In genomic region chr16:56199164-56199563, GRCh38 we compare ENCODE assay signal across 13 cellular contexts. TPM values are rescaled to one million over a fixed set of nuclear protein-coding genes. Genes with fewer than 3 reads are reported as not detected.
DNase-seq lines count a peak whose midpoint lies in the region; ATAC-seq lines count a peak whose summit lies in the region.
"Had no signal": no experiment of that assay in that cellular context is flagged by ENCODE, and none has a peak within 500 bp of the region (broad histone marks: within the 10 kb centered on the region; RNA-seq: fewer than 3 reads in every experiment).

No MANE protein-coding gene starts in this region.

- peaks cover 6% of the 10 kb centered on the region for H3K4me1 Mint-ChIP-seq in activated T-cell treated with anti-CD3 and anti-CD28 coated beads, Interleukin-2, amount 50 U/mL, for 24 hours (ENCODE audit: low read depth)
- H3K4me1 Mint-ChIP-seq in T-cell: peaks cover 8 to 25% (median 11%) of the 10 kb centered on the region in 3 donors
- H3K4me1 Mint-ChIP-seq in stimulated activated naive B cell treated with anti-CD40 and anti-IgM and Interleukin-4, amounts not matched to agents 10 μg/mL and 1 μg/mL and 100 μg/mL, for 72 hours: peaks cover 16 to 27% of the 10 kb centered on the region in 2 donors

- peak; percentile 70 for ATAC-seq in HG02610 (IDR thresholded peaks at IDR 0.05; ENCODE audit: unreplicated experiment)
- peak in 2 of 4 experiments; percentile 33 to 34 for ATAC-seq in T-cell (replicated peaks in 1 of 4)
- peak; percentile 84 to 86 for ATAC-seq in stimulated activated naive B cell treated with anti-CD40 and anti-IgM and Interleukin-4, amounts not matched to agents 10 μg/mL and 1 μg/mL and 100 μg/mL, for 72 hours (replicated peaks)
- ATAC-seq: heart right ventricle; naive thymus-derived CD4-positive, alpha-beta T cell had no signal

- POLR2A ChIA-PET in T-cell (lab: Charles Lee): no interaction called here

- CTCF ChIA-PET in T-cell (lab: Charles Lee): no interaction called here

- peak overlapping the region; percentile 32 for H3K4me3 Mint-ChIP-seq in activated T-cell treated with anti-CD3 and anti-CD28 coated beads, Interleukin-2, amount 50 U/mL, for 24 hours
- peak overlapping the region in 1 of 3 donors; percentile 27 for H3K4me3 Mint-ChIP-seq in T-cell
- H3K4me3 Mint-ChIP-seq in stimulated activated naive B cell treated with anti-CD40 and anti-IgM and Interleukin-4, amounts not matched to agents 10 μg/mL and 1 μg/mL and 100 μg/mL, for 72 hours: no peak overlapping the region

- DNase-seq in activated T-cell treated with anti-CD3 and anti-CD28 coated beads, Interleukin-2, amount 50 U/mL, for 24 hours: peak; percentile 40
- DNase-seq in activated T-cell treated with anti-CD3 and anti-CD28 coated beads for 4 hours (no peak), T-cell (no peak), NCI-H2107 treated with DMSO at 0.1 percent for 48 hours (lab: John Stamatoyannopoulos, UW; ENCODE audit: unreplicated experiment) (no peak), NCI-H510A (lab: John Stamatoyannopoulos, UW) (no peak), OCI-M1 (lab: John Stamatoyannopoulos, UW) (no peak)
- DNase-seq in stimulated activated naive B cell treated with anti-CD40 and anti-IgM and Interleukin-4, amounts not matched to agents 10 μg/mL and 1 μg/mL and 100 μg/mL, for 72 hours: no peak
- DNase-seq: heart right ventricle; NCI-H187 treated with DMSO at 0.1 percent for 48 hours; SJCRH30; stimulated activated CD4-positive, alpha-beta T cell treated with anti-CD3 and anti-CD28 coated beads, Interleukin-4, amount 100 ng/mL, for 1 hour had no signal

- peaks cover 2% of the 10 kb centered on the region for H3K9me3 Mint-ChIP-seq in activated T-cell treated with anti-CD3 and anti-CD28 coated beads, Interleukin-2, amount 50 U/mL, for 24 hours
- no peaks in the 10 kb centered on the region for H3K9me3 Mint-ChIP-seq in T-cell
- H3K9me3 Mint-ChIP-seq in stimulated activated naive B cell treated with anti-CD40 and anti-IgM and Interleukin-4, amounts not matched to agents 10 μg/mL and 1 μg/mL and 100 μg/mL, for 72 hours: no peaks in the 10 kb centered on the region
- H3K9me3 Mint-ChIP-seq: naive thymus-derived CD4-positive, alpha-beta T cell had no signal

- H3K27ac Mint-ChIP-seq in activated T-cell treated with anti-CD3 and anti-CD28 coated beads, Interleukin-2, amount 50 U/mL, for 24 hours: peak overlapping the region; percentile 86
- H3K27ac Mint-ChIP-seq in T-cell: peak overlapping the region; percentile 76 to 86
- H3K27ac Mint-ChIP-seq in stimulated activated naive B cell treated with anti-CD40 and anti-IgM and Interleukin-4, amounts not matched to agents 10 μg/mL and 1 μg/mL and 100 μg/mL, for 72 hours: peak overlapping the region; percentile 48

- H3K27me3 Mint-ChIP-seq in activated T-cell treated with anti-CD3 and anti-CD28 coated beads, Interleukin-2, amount 50 U/mL, for 24 hours: peaks cover 33% of the 10 kb centered on the region
- peaks cover 3 to 17% of the 10 kb centered on the region in 2 donors for H3K27me3 Mint-ChIP-seq in T-cell
- H3K27me3 Mint-ChIP-seq in stimulated activated naive B cell treated with anti-CD40 and anti-IgM and Interleukin-4, amounts not matched to agents 10 μg/mL and 1 μg/mL and 100 μg/mL, for 72 hours: peaks cover 9 to 17% of the 10 kb centered on the region in 2 donors

- no peaks in the 10 kb centered on the region for H3K36me3 Mint-ChIP-seq in activated T-cell treated with anti-CD3 and anti-CD28 coated beads, Interleukin-2, amount 50 U/mL, for 24 hours (ENCODE audit: low read depth)
- H3K36me3 Mint-ChIP-seq in T-cell: no peaks in the 10 kb centered on the region
- H3K36me3 Mint-ChIP-seq in stimulated activated naive B cell treated with anti-CD40 and anti-IgM and Interleukin-4, amounts not matched to agents 10 μg/mL and 1 μg/mL and 100 μg/mL, for 72 hours: no peaks in the 10 kb centered on the region

RNA-seq across cellular contexts. Expression of gene GNAO1, which starts 7.9 kb away (rescaled TPM):
- 10 to 100 TPM in 3 of 5 donors, 1 to 10 TPM in 2; 3.9 to 14.2 (median 12.6) TPM for total RNA-seq in T-cell
